ENCODE assay signal across 23 cellular contexts in the genomic region with DNA sequence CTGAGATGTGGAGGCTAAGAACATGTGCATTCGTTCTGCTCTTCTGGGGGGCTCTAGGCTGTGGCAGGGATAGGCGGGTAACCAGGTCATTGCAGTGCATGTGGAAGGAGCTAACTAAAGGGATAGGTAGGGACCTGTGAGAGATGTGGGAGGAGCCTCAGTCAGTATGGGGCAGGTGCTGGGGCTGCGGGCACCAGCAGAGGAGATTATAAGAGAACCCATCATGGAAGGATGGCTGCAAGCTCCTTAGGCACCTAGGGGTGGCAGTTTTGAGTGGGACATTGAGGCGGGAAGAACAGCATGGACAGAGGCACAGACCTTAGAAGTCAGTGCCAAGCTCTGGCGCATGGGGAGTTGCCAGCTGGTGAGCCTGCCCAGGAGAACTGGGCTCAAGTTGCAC. TPM values are rescaled to one million over a fixed set of nuclear protein-coding genes. Genes with fewer than 3 reads are reported as not detected.
"Had no signal": no experiment of that assay in that cellular context is flagged by ENCODE, and none has a peak within 500 bp of the region (broad histone marks: within the 10 kb centered on the region; RNA-seq: fewer than 3 reads in every experiment).

No MANE protein-coding gene starts in this region.

- H3K9ac ChIP-seq: SK-N-SH had no signal

- H3K9me3 ChIP-seq: SK-N-SH had no signal

- H3K4me2 ChIP-seq: SK-N-SH had no signal

- DNase-seq: KBM-7, NCI-H1092, NCI-H1105 treated with DMSO at 0.1 percent for 48 hours, NCI-H1417 treated with DMSO at 0.1 percent for 48 hours, NCI-H146, NCI-H1694 treated with DMSO at 0.1 percent for 48 hours, NCI-H1930, NCI-H2081, NCI-H2171, NCI-H226, NCI-H446, NCI-H510A, NCI-H524 treated with DMSO at 0.1 percent for 48 hours, NCI-H69, NCI-H774, Right ventricle myocardium superior, RPMI8226, SK-N-SH, SW 1271 had no signal

RNA-seq across cellular contexts. Expression of gene CLDN22, which starts 7.2 kb away (rescaled TPM):
- total RNA-seq: HT-29, LHCN-M2, MCF 10A, Right ventricle myocardium superior, SK-MEL-5 had no signal

RNA-seq across cellular contexts. Expression of gene CLDN24, which starts 9.4 kb away (rescaled TPM):
- total RNA-seq: HT-29, LHCN-M2, MCF 10A, Right ventricle myocardium superior, SK-MEL-5 had no signal
- polyA plus RNA-seq: SK-N-SH had no signal
